Comparison of ENCODE assay signal across 8 cellular contexts in genomic region chr1:180953291-180953747, GRCh38. TPM values are rescaled to one million over a fixed set of nuclear protein-coding genes. Genes with fewer than 3 reads are reported as not detected.
DNase-seq lines count a peak whose midpoint lies in the region; ATAC-seq and TF ChIP-seq lines count a peak whose summit lies in the region.

No MANE protein-coding gene starts in this region.

- H3K36me3 Mint-ChIP-seq in activated CD8-positive, alpha-beta memory T cell treated with anti-CD3 and anti-CD28 coated beads, Interleukin-2, amount 10 ng/mL, durations not matched to agents 7 days and 5 days: peaks cover 9% of the 10 kb centered on the region
- H3K36me3 Mint-ChIP-seq in T-helper 17 cell (ENCODE audit: low read depth) (peaks cover under 1% of the 10 kb centered on the region), glutamatergic neuron (ENCODE audit: unreplicated experiment) (peaks cover 2% of the 10 kb centered on the region), type B pancreatic cell (peaks cover 17% of the 10 kb centered on the region)

- H3K27ac ChIP-seq in subcutaneous abdominal adipose tissue (ENCODE audit: low read depth, low read length): peak overlapping the region; percentile 57

- peaks cover 0 to 16% (median 8%) of the 10 kb centered on the region in 5 donors for H3K36me3 ChIP-seq in subcutaneous abdominal adipose tissue (ENCODE audit: control insufficient read depth in 5 of 5, insufficient read depth in 5 of 5, low read length in 5 of 5)

- peak; percentile 3 for ATAC-seq in activated CD8-positive, alpha-beta memory T cell treated with anti-CD3 and anti-CD28 coated beads, Interleukin-2, amount 10 ng/mL, durations not matched to agents 7 days and 5 days
- ATAC-seq in HG02943 (IDR thresholded peaks at IDR 0.05; ENCODE audit: low read depth, unreplicated experiment) (peak; percentile 26), T-helper 17 cell (no peak)

- peak overlapping the region in 4 of 5 donors; percentile 27 to 79 (median 60) for H3K4me3 ChIP-seq in subcutaneous abdominal adipose tissue (ENCODE audit: low read depth in 1 of 5, low read length in 5 of 5)

- H3K27me3 Mint-ChIP-seq in activated CD8-positive, alpha-beta memory T cell treated with anti-CD3 and anti-CD28 coated beads, Interleukin-2, amount 10 ng/mL, durations not matched to agents 7 days and 5 days: no peaks in the 10 kb centered on the region
- H3K27me3 Mint-ChIP-seq in T-helper 17 cell: no peaks in the 10 kb centered on the region
- H3K27me3 Mint-ChIP-seq in glutamatergic neuron (ENCODE audit: unreplicated experiment): peaks cover 10% of the 10 kb centered on the region
- no peaks in the 10 kb centered on the region for H3K27me3 Mint-ChIP-seq in type B pancreatic cell

- H3K4me1 Mint-ChIP-seq in activated CD8-positive, alpha-beta memory T cell treated with anti-CD3 and anti-CD28 coated beads, Interleukin-2, amount 10 ng/mL, durations not matched to agents 7 days and 5 days: peaks cover 9% of the 10 kb centered on the region
- H3K4me1 Mint-ChIP-seq in T-helper 17 cell: peaks cover 5% of the 10 kb centered on the region
- H3K4me1 Mint-ChIP-seq in glutamatergic neuron (ENCODE audit: low read depth, unreplicated experiment): peaks cover 23% of the 10 kb centered on the region
- H3K4me1 Mint-ChIP-seq in type B pancreatic cell (ENCODE audit: unreplicated experiment): peaks cover 5% of the 10 kb centered on the region

- TF ChIP-seq CTCF in glutamatergic neuron (IDR thresholded peaks at IDR 0.05; ENCODE audit: partially characterized antibody, unreplicated experiment) (no peak), type B pancreatic cell (conservative IDR thresholded peaks at IDR 0.05) (no peak)

- H3K27me3 ChIP-seq in subcutaneous abdominal adipose tissue (ENCODE audit: control insufficient read depth in 5 of 5, insufficient read depth in 4 of 5, low read length in 5 of 5): no peaks in the 10 kb centered on the region

- H3K9ac ChIP-seq in subcutaneous abdominal adipose tissue (ENCODE audit: low read length in 5 of 5): peak overlapping the region in 3 of 5 donors; percentile 29 to 62 (median 53)

- H3K4me1 ChIP-seq in subcutaneous abdominal adipose tissue (ENCODE audit: control insufficient read depth in 5 of 5, insufficient read depth in 5 of 5, low read length in 5 of 5): peaks cover 5 to 57% (median 48%) of the 10 kb centered on the region in 5 donors

- CTCF ChIA-PET in activated CD8-positive, alpha-beta memory T cell treated with anti-CD3 and anti-CD28 coated beads, Interleukin-2, amount 10 ng/mL, durations not matched to agents 7 days and 5 days (lab: Charles Lee): interaction anchor here (0.6 to 1.5 kb wide), 4 partner anchors 10 to 360 kb away, joined by 3 read pairs; no protein-coding TSS in a partner anchor

- no peaks in the 10 kb centered on the region for H3K9me3 Mint-ChIP-seq in activated CD8-positive, alpha-beta memory T cell treated with anti-CD3 and anti-CD28 coated beads, Interleukin-2, amount 10 ng/mL, durations not matched to agents 7 days and 5 days (ENCODE audit: low read depth)
- H3K9me3 Mint-ChIP-seq in glutamatergic neuron (ENCODE audit: unreplicated experiment) (peaks cover 10% of the 10 kb centered on the region), type B pancreatic cell (no peaks in the 10 kb centered on the region)

- DNase-seq in activated CD8-positive, alpha-beta memory T cell treated with anti-CD3 and anti-CD28 coated beads, Interleukin-2, amount 10 ng/mL, durations not matched to agents 7 days and 5 days: no peak
- DNase-seq in activated CD8-positive, alpha-beta memory T cell treated with anti-CD3 and anti-CD28 coated beads, Interleukin-2, amount 50 U/mL, for 4 hours: no peak
- DNase-seq in T-helper 17 cell: no peak
- no peak for DNase-seq in glutamatergic neuron
- no peak for DNase-seq in kidney glomerular epithelial cell (lab: John Stamatoyannopoulos, UW)
- DNase-seq in type B pancreatic cell (ENCODE audit: extremely low spot score, unreplicated experiment): no peak

- H3K27ac Mint-ChIP-seq in activated CD8-positive, alpha-beta memory T cell treated with anti-CD3 and anti-CD28 coated beads, Interleukin-2, amount 10 ng/mL, durations not matched to agents 7 days and 5 days: no peak overlapping the region
- H3K27ac Mint-ChIP-seq in T-helper 17 cell (no peak overlapping the region), glutamatergic neuron (ENCODE audit: unreplicated experiment) (no peak overlapping the region), type B pancreatic cell (no peak overlapping the region)

- H3K9me3 ChIP-seq in T-helper 17 cell (ENCODE audit: control insufficient read depth, low read length, poor library complexity, severe bottlenecking) (no peaks in the 10 kb centered on the region), subcutaneous abdominal adipose tissue (ENCODE audit: control insufficient read depth in 5 of 5, low read length in 5 of 5) (no peaks in the 10 kb centered on the region)

- peak overlapping the region; percentile 66 for H3K4me3 Mint-ChIP-seq in activated CD8-positive, alpha-beta memory T cell treated with anti-CD3 and anti-CD28 coated beads, Interleukin-2, amount 10 ng/mL, durations not matched to agents 7 days and 5 days
- H3K4me3 Mint-ChIP-seq in T-helper 17 cell: peak overlapping the region; percentile 88
- H3K4me3 Mint-ChIP-seq in glutamatergic neuron (ENCODE audit: unreplicated experiment): peak overlapping the region; percentile 34
- no peak overlapping the region for H3K4me3 Mint-ChIP-seq in type B pancreatic cell

RNA-seq across cellular contexts. Expression of gene KIAA1614, which starts 40.6 kb away (rescaled TPM):
- total RNA-seq in activated CD8-positive, alpha-beta memory T cell treated with anti-CD3 and anti-CD28 coated beads, Interleukin-2, amount 10 ng/mL, durations not matched to agents 7 days and 5 days: under 1 TPM; 0.07 to 0.12 TPM
- total RNA-seq in T-helper 17 cell (under 1 TPM; 0.05 to 0.08 TPM), glutamatergic neuron (ENCODE audit: unreplicated experiment) (4.1 TPM), type B pancreatic cell (ENCODE audit: low replicate concordance) (0.31 and 2.9 TPM in 2 replicates)
